In genomic region chr16:85269165-85269564, GRCh38 we compare ENCODE assay signal across 26 cellular contexts.
"Had no signal": no experiment of that assay in that cellular context is flagged by ENCODE, and none has a peak within 500 bp of the region (broad histone marks: within the 10 kb centered on the region; RNA-seq: fewer than 3 reads in every experiment).

No MANE protein-coding gene starts in this region.

- H3K36me3 Mint-ChIP-seq: activated CD8-positive, alpha-beta memory T cell treated with anti-CD3 and anti-CD28 coated beads, Interleukin-2, amount 10 ng/mL, durations not matched to agents 7 days and 5 days; activated naive CD4-positive, alpha-beta T cell treated with anti-CD3 and anti-CD28 coated beads, Interleukin-2, amount 50 U/mL, for 72 hours; T-cell had no signal

- H3K27ac Mint-ChIP-seq: activated B cell treated with CpG ODN at 0.5 μM for 24 hours; activated CD4-positive, alpha-beta T cell treated with anti-CD3 and anti-CD28 coated beads, Interleukin-2, amount 10 ng/mL, durations not matched to agents 24 days and 14 days; activated CD8-positive, alpha-beta memory T cell treated with anti-CD3 and anti-CD28 coated beads, Interleukin-2, amount 10 ng/mL, durations not matched to agents 7 days and 5 days; activated naive CD4-positive, alpha-beta T cell treated with anti-CD3 and anti-CD28 coated beads, Interleukin-2, amount 50 U/mL, for 72 hours; activated naive CD8-positive, alpha-beta T cell treated with anti-CD3 and anti-CD28 coated beads, Interleukin-2, amount 50 U/mL, for 24 hours; activated T-cell treated with anti-CD3 and anti-CD28 coated beads, Interleukin-2, amount 50 U/mL, for 24 hours; activated T-helper 1 cell treated with anti-CD3 and anti-CD28 coated beads, Interleukin-12 subunit alpha, Interleukin-12 subunit beta, Interleukin-2, Interleukin-4 antibody, amounts not matched to agents 30 ng/mL and 10 ng/mL and 1 ng/mL, durations not matched to agents 14 hours and 24 hours and 36 hours; T-cell had no signal

- H3K4me1 Mint-ChIP-seq: activated B cell treated with CpG ODN at 0.5 μM for 24 hours; activated CD4-positive, alpha-beta T cell treated with anti-CD3 and anti-CD28 coated beads, Interleukin-2, amount 10 ng/mL, durations not matched to agents 24 days and 14 days; activated CD8-positive, alpha-beta memory T cell treated with anti-CD3 and anti-CD28 coated beads, Interleukin-2, amount 10 ng/mL, durations not matched to agents 7 days and 5 days; activated naive CD8-positive, alpha-beta T cell treated with anti-CD3 and anti-CD28 coated beads, Interleukin-2, amount 50 U/mL, for 24 hours; T-cell had no signal

- H3K9me3 ChIP-seq: ascending aorta, body of pancreas had no signal

- H3K4me3 Mint-ChIP-seq: activated B cell treated with CpG ODN at 0.5 μM for 24 hours; activated CD4-positive, alpha-beta T cell treated with anti-CD3 and anti-CD28 coated beads, Interleukin-2, amount 10 ng/mL, durations not matched to agents 24 days and 14 days; activated CD8-positive, alpha-beta memory T cell treated with anti-CD3 and anti-CD28 coated beads, Interleukin-2, amount 10 ng/mL, durations not matched to agents 7 days and 5 days; activated naive CD8-positive, alpha-beta T cell treated with anti-CD3 and anti-CD28 coated beads, Interleukin-2, amount 50 U/mL, for 24 hours; activated T-cell treated with anti-CD3 and anti-CD28 coated beads, Interleukin-2, amount 50 U/mL, for 24 hours; activated T-helper 1 cell treated with anti-CD3 and anti-CD28 coated beads, Interleukin-12 subunit alpha, Interleukin-12 subunit beta, Interleukin-2, Interleukin-4 antibody, amounts not matched to agents 30 ng/mL and 10 ng/mL and 1 ng/mL, durations not matched to agents 14 hours and 24 hours and 36 hours; T-cell had no signal

- H3K27me3 ChIP-seq: ascending aorta, body of pancreas had no signal

- DNase-seq: activated B cell treated with CpG ODN at 0.5 μM for 24 hours; activated CD4-positive, alpha-beta T cell treated with anti-CD3 and anti-CD28 coated beads for 1 hour; activated CD4-positive, alpha-beta T cell treated with anti-CD3 and anti-CD28 coated beads, Interleukin-2, amount 10 ng/mL, durations not matched to agents 24 days and 14 days; activated CD4-positive, alpha-beta T cell treated with anti-CD3 and anti-CD28 coated beads, Interleukin-2, amount 50 U/mL, for 48 hours; activated CD8-positive, alpha-beta memory T cell treated with anti-CD3 and anti-CD28 coated beads, Interleukin-2, amount 10 ng/mL, durations not matched to agents 7 days and 5 days; activated effector memory CD4-positive, alpha-beta T cell treated with Interleukin-2 at 50 U/mL for 16 hours; activated naive CD4-positive, alpha-beta T cell treated with Interleukin-2 at 50 U/mL for 16 hours; activated naive CD8-positive, alpha-beta T cell treated with anti-CD3 and anti-CD28 coated beads, Interleukin-2, amount 50 U/mL, for 24 hours; activated T-cell treated with anti-CD3 and anti-CD28 coated beads, Interleukin-2, amount 50 U/mL, for 24 hours; amniotic stem cell; body of pancreas; KBM-7; NCI-H1048; NCI-H146; NCI-H187 treated with DMSO at 0.1 percent for 48 hours; NCI-H446 treated with DMSO at 0.1 percent for 48 hours; NCI-H524 treated with DMSO at 0.1 percent for 48 hours; NCI-H82; RPMI8226; T-cell; T-helper 2 cell; T1000 had no signal

- H3K27ac ChIP-seq: ascending aorta, body of pancreas, SK-N-MC had no signal

- H3K9me3 Mint-ChIP-seq: activated B cell treated with CpG ODN at 0.5 μM for 24 hours; activated CD4-positive, alpha-beta T cell treated with anti-CD3 and anti-CD28 coated beads, Interleukin-2, amount 10 ng/mL, durations not matched to agents 24 days and 14 days; activated naive CD4-positive, alpha-beta T cell treated with anti-CD3 and anti-CD28 coated beads, Interleukin-2, amount 50 U/mL, for 72 hours; activated naive CD8-positive, alpha-beta T cell treated with anti-CD3 and anti-CD28 coated beads, Interleukin-2, amount 50 U/mL, for 24 hours; activated T-cell treated with anti-CD3 and anti-CD28 coated beads, Interleukin-2, amount 50 U/mL, for 24 hours; activated T-helper 1 cell treated with anti-CD3 and anti-CD28 coated beads, Interleukin-12 subunit alpha, Interleukin-12 subunit beta, Interleukin-2, Interleukin-4 antibody, amounts not matched to agents 30 ng/mL and 10 ng/mL and 1 ng/mL, durations not matched to agents 14 hours and 24 hours and 36 hours; T-cell had no signal

- H3K4me3 ChIP-seq: ascending aorta, body of pancreas, SK-N-MC had no signal

- H3K27me3 Mint-ChIP-seq: activated CD4-positive, alpha-beta T cell treated with anti-CD3 and anti-CD28 coated beads, Interleukin-2, amount 10 ng/mL, durations not matched to agents 24 days and 14 days; activated T-cell treated with anti-CD3 and anti-CD28 coated beads, Interleukin-2, amount 50 U/mL, for 24 hours had no signal

- H3K36me3 ChIP-seq: ascending aorta had no signal
